Comparison of ENCODE assay signal across 8 cellular contexts in genomic region chr13:33204130-33204927, GRCh38.
DNase-seq lines count a peak whose midpoint lies in the region; ATAC-seq and TF ChIP-seq lines count a peak whose summit lies in the region.

No MANE protein-coding gene starts in this region.

- H3K4me1 Mint-ChIP-seq in chondrocyte (ENCODE audit: low read depth) = peaks cover 68% of the 10 kb centered on the region

- peak; percentile 94 for DNase-seq in AG09319 (ENCODE audit: extremely low read depth, low read depth)
- DNase-seq in chondrocyte (ENCODE audit: low spot score) = no peak
- peak; percentile 69 for DNase-seq in mucosa of gallbladder (ENCODE audit: low spot score)
- DNase-seq in stimulated activated CD4-positive, alpha-beta T cell treated with anti-CD3 and anti-CD28 coated beads, Interleukin-4, amount 100 ng/mL, for 24 hours = no peak
- DNase-seq in NOMO-1 (lab: John Stamatoyannopoulos, UW; ENCODE audit: unreplicated experiment in 2 of 2) = no peak
- DNase-seq in foreskin melanocyte = no peak

- TF ChIP-seq CTCF in AG09319 (IDR thresholded peaks at IDR 0.05; ENCODE audit: low read depth, low read length) = no peak
- no peak for TF ChIP-seq CTCF in chondrocyte (IDR thresholded peaks at IDR 0.05)

- ATAC-seq in GM21786 (IDR thresholded peaks at IDR 0.05; ENCODE audit: unreplicated experiment) (peak; percentile 15), GM21576 (IDR thresholded peaks at IDR 0.05; ENCODE audit: unreplicated experiment) (no peak)

- no peaks in the 10 kb centered on the region for H3K9me3 Mint-ChIP-seq in chondrocyte (ENCODE audit: low read depth)

- peak overlapping the region; percentile 88 for H3K27ac Mint-ChIP-seq in chondrocyte (ENCODE audit: unreplicated experiment)

- no peaks in the 10 kb centered on the region for H3K27me3 Mint-ChIP-seq in chondrocyte (ENCODE audit: low read depth)

- H3K4me3 Mint-ChIP-seq in chondrocyte (ENCODE audit: unreplicated experiment) = peak overlapping the region; percentile 58

- H3K36me3 Mint-ChIP-seq in chondrocyte (ENCODE audit: low read depth) = peaks cover 6% of the 10 kb centered on the region

Comparison
In these comparisons a context has a peak if more than half of its experiments do, and no peak if none do; other contexts are left out.
1. DNase-seq: peak in AG09319 (single experiment) and mucosa of gallbladder (single experiment); none in chondrocyte (single experiment), stimulated activated CD4-positive, alpha-beta T cell treated with anti-CD3 and anti-CD28 coated beads, Interleukin-4, amount 100 ng/mL, for 24 hours (single experiment), NOMO-1 (0 of 2) and foreskin melanocyte (single experiment).